ENCODE assay signal across 8 cellular contexts in the genomic region with DNA sequence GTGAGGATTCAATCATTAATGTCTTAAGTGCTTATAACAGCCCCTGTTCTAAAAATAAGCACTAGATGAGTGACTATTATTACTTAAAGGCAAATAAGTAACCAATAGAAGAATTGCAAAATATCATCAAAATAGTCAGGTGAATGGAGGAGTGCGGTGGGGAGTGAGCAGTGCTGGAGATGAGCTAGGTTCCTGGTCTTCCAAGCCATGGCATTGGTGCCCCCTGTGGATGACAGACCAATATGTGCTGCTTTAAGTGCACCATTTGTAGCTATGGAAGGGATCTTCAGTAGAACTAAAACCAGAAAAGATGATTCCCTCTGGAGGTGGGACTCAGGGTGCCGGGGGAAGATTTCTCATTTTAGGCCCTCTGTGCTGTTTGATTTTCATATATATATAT. TPM values are rescaled to one million over a fixed set of nuclear protein-coding genes. Genes with fewer than 3 reads are reported as not detected.
DNase-seq lines count a peak whose midpoint lies in the region; ATAC-seq, FAIRE-seq and TF ChIP-seq lines count a peak whose summit lies in the region.

No MANE protein-coding gene starts in this region.

- no peaks in the 10 kb centered on the region for H3K79me2 ChIP-seq in SK-N-SH (ENCODE audit: insufficient read depth)

- CTCF ChIA-PET in AG04449 (lab: Yijun Ruan, JAX) (interaction anchor here (0.7 to 2.3 kb wide), 9 partner anchors 8 to 156 kb away, joined by 3 to 9 read pairs (median 5); a partner anchor contains a TSS), SK-N-SH (lab: Yijun Ruan, JAX) (interaction anchor here (0.6 to 1.1 kb wide), 5 partner anchors 17 to 1132 kb away, joined by 3 read pairs; no protein-coding TSS in a partner anchor)

- peaks cover 0 to 1% of the 10 kb centered on the region in 2 experiments; a peak in 1 of 4 replicates for H3K4me1 ChIP-seq in SK-N-SH (ENCODE audit: control insufficient read depth in 1 of 2, insufficient read depth in 2 of 2, low read depth in 1 of 2, low read length in 1 of 2)
- peaks cover 21% of the 10 kb centered on the region for H3K4me1 ChIP-seq in left ventricle myocardium inferior
- peaks cover 1% of the 10 kb centered on the region for H3K4me1 ChIP-seq in ovary (ENCODE audit: insufficient read depth)

- POLR2A ChIA-PET in AG04449 (lab: Yijun Ruan, JAX), result no interaction called here
- POLR2A ChIA-PET in SK-N-SH (lab: Yijun Ruan, JAX), result no interaction called here

- H3K4me3 ChIP-seq in AG04449 (ENCODE audit: low read depth, low read length) (no peak overlapping the region), SK-N-SH (ENCODE audit: low read depth in 2 of 2, low read length in 1 of 2) (no peak overlapping the region), left ventricle myocardium inferior (no peak overlapping the region), ovary (no peak overlapping the region)

- TF ChIP-seq RAD21 in SK-N-SH (IDR thresholded peaks at IDR 0.05; ENCODE audit: low read length), result peak; percentile 65

- TF ChIP-seq POLR2A in ovary (IDR thresholded peaks at IDR 0.05), result no peak

- no peak for ATAC-seq in HG02798 (IDR thresholded peaks at IDR 0.05; ENCODE audit: poor library complexity, unreplicated experiment)

- H3K4me2 ChIP-seq in SK-N-SH, result no peak overlapping the region

- no peaks in the 10 kb centered on the region for H4K20me1 ChIP-seq in SK-N-SH (ENCODE audit: insufficient read depth)

- H3K27ac ChIP-seq in SK-N-SH (ENCODE audit: low read depth in 2 of 2, low read length in 1 of 2), result no peak overlapping the region
- H3K27ac ChIP-seq in left ventricle myocardium inferior (replicated peaks), result no peak overlapping the region
- H3K27ac ChIP-seq in ovary, result no peak overlapping the region

- H3K27me3 ChIP-seq in SK-N-SH (ENCODE audit: insufficient read depth) (no peaks in the 10 kb centered on the region), left ventricle myocardium inferior (ENCODE audit: low read depth) (no peaks in the 10 kb centered on the region), ovary (no peaks in the 10 kb centered on the region)

- peak; percentile 58 for TF ChIP-seq CTCF in AG04449 (IDR thresholded peaks at IDR 0.05; ENCODE audit: insufficient read depth, low read length, missing control alignments)
- peak; percentile 54 for TF ChIP-seq CTCF in SK-N-SH (IDR thresholded peaks at IDR 0.05)
- TF ChIP-seq CTCF in left ventricle myocardium inferior (IDR thresholded peaks at IDR 0.05; ENCODE audit: borderline replicate concordance), result peak; percentile 48
- TF ChIP-seq CTCF in ovary (IDR thresholded peaks at IDR 0.05), result no peak

- DNase-seq in AG04449 (ENCODE audit: low read depth, low spot score), result no peak
- DNase-seq in GM18507 (ENCODE audit: extremely low spot score, insufficient read length, low read depth), result no peak
- peak; percentile 48 for DNase-seq in SK-N-SH
- DNase-seq in left ventricle myocardium inferior, result no peak
- no peak for DNase-seq in LoVo (ENCODE audit: low spot score)
- no peak for DNase-seq in SK-N-DZ (ENCODE audit: low spot score)
- no peak for DNase-seq in ovary

- H3F3A ChIP-seq in SK-N-SH (replicated peaks; ENCODE audit: insufficient read depth), result no peaks in the 10 kb centered on the region

- no peaks in the 10 kb centered on the region for H3K9me3 ChIP-seq in SK-N-SH
- H3K9me3 ChIP-seq in left ventricle myocardium inferior (replicated peaks), result no peaks in the 10 kb centered on the region
- H3K9me3 ChIP-seq in ovary, result no peaks in the 10 kb centered on the region

- H2AFZ ChIP-seq in SK-N-SH (ENCODE audit: low read depth), result no peak overlapping the region

- WGBS in SK-N-SH (ENCODE audit: low lambda C conversion rate), result 71% methylated on average over 2 of the region's 2 CpGs
- 85 to 89% (median 89%) methylated on average over 2 of the region's 2 CpGs for WGBS in ovary, 3 donors

- TF ChIP-seq EP300 in SK-N-SH (IDR thresholded peaks at IDR 0.05; ENCODE audit: borderline replicate concordance in 1 of 2, low read depth in 1 of 2, low read length in 1 of 2), result no peak
- TF ChIP-seq EP300 in ovary (IDR thresholded peaks at IDR 0.05), result no peak

- FAIRE-seq in GM18507 (lab: Jason Lieb, UNC), result peak; percentile 15

- intact Hi-C loops in left ventricle myocardium inferior (cut with micrococcal nuclease) (no loop called here), ovary (cut with DNase I) (no loop called here)

- no peaks in the 10 kb centered on the region for H3K9me2 ChIP-seq in SK-N-SH

- H3K36me3 ChIP-seq in SK-N-SH (replicated peaks in 1 of 2; ENCODE audit: control insufficient read depth in 1 of 2, insufficient read depth in 2 of 2, low read length in 1 of 2) (no peaks in the 10 kb centered on the region), left ventricle myocardium inferior (no peaks in the 10 kb centered on the region), ovary (no peaks in the 10 kb centered on the region)

- H3K9ac ChIP-seq in SK-N-SH, result no peak overlapping the region

TF ChIP-seq in SK-N-SH, 30 proteins besides CTCF, POLR2A, EP300 and RAD21:
- peak; percentile 40; the same call in 1 of the 2 replicates for TF ChIP-seq SMC3 (IDR thresholded peaks at IDR 0.05; ENCODE audit: low read depth, low read length)
- TF ChIP-seq GATA2 (CRISPR knock-in tag; IDR thresholded peaks at IDR 0.05), result no peak

RNA-seq across cellular contexts. Expression of a gene that starts 46.1 kb away (rescaled TPM):
- 6.9 and 7.2 TPM in 2 replicates for polyA plus RNA-seq in SK-N-SH (2012; rRNA removed)
- 8.1 and 9.4 TPM in 2 replicates for polyA plus RNA-seq in SK-N-SH (2012; cell fraction: cytosol; rRNA removed)
- 8.6 and 10.0 TPM in 2 replicates for polyA plus RNA-seq in SK-N-SH (2012; cell fraction: nucleus; rRNA removed)
- total RNA-seq in left ventricle myocardium inferior, result 11.5 TPM
- 2.3 and 2.4 TPM in 2 replicates for polyA plus RNA-seq in SK-N-DZ (2014; cell fraction: cytosol; rRNA removed)
- polyA plus RNA-seq in SK-N-DZ (2014; cell fraction: nucleus; rRNA removed), result 1.5 and 1.6 TPM in 2 replicates
- 10 to 100 TPM; 11.9 to 23.4 (median 18.9) TPM for total RNA-seq in ovary
- polyA plus RNA-seq in ovary, result 10 to 100 TPM in 1 of 2 donors, 1 to 10 TPM in 1; 7.4 to 21.1 TPM

RNA-seq across cellular contexts. Expression of a gene that starts 50.4 kb away (rescaled TPM):
- polyA plus RNA-seq in SK-N-SH (2012; rRNA removed) (8.2 and 9.4 TPM in 2 replicates), ovary (under 1 TPM; 0.25 to 0.37 TPM)
- polyA plus RNA-seq in SK-N-SH (2012; cell fraction: cytosol; rRNA removed), result 11.5 and 12.7 TPM in 2 replicates
- 3.4 and 4.2 TPM in 2 replicates for polyA plus RNA-seq in SK-N-SH (2012; cell fraction: nucleus; rRNA removed)
- total RNA-seq in left ventricle myocardium inferior (0.19 TPM), ovary (1 to 10 TPM in 1 of 7 donors, under 1 TPM in 2, not detected in 4; 0.20 to 1.8 (median 0.40) TPM)
- 74.5 and 81.0 TPM in 2 replicates for polyA plus RNA-seq in SK-N-DZ (2014; cell fraction: cytosol; rRNA removed)
- 34.4 and 40.4 TPM in 2 replicates for polyA plus RNA-seq in SK-N-DZ (2014; cell fraction: nucleus; rRNA removed)

Comparison
In these comparisons a context has a peak if more than half of its experiments do, and no peak if none do; other contexts are left out.
1. CTCF ChIP-seq: peak in AG04449 (single experiment), SK-N-SH (single experiment) and left ventricle myocardium inferior (single experiment); none in ovary (0 of 3).